In genomic region chr2:49113046-49113445, GRCh38 we compare ENCODE assay signal across 17 cellular contexts. TPM values are rescaled to one million over a fixed set of nuclear protein-coding genes. Genes with fewer than 3 reads are reported as not detected.
DNase-seq lines count a peak whose midpoint lies in the region; ATAC-seq and TF ChIP-seq lines count a peak whose summit lies in the region.
"Had no signal": no experiment of that assay in that cellular context is flagged by ENCODE, and none has a peak within 500 bp of the region (broad histone marks: within the 10 kb centered on the region; RNA-seq: fewer than 3 reads in every experiment).

No MANE protein-coding gene starts in this region.

- H3K4me1 ChIP-seq in heart right ventricle, result no peaks in the 10 kb centered on the region

- H3K4me3 ChIP-seq in heart right ventricle, result no peak overlapping the region
- H3K4me3 ChIP-seq: GM23338 had no signal

- intact Hi-C loops in Right ventricle myocardium inferior (cut with DNase I), result no loop called here
- intact Hi-C loops in heart right ventricle (cut with DNase I), result no loop called here

- WGBS in heart right ventricle, 2 donors, result 82 to 87% methylated on average over 2 of the region's 2 CpGs

- H3K27me3 ChIP-seq in heart right ventricle, result peaks cover 0 to 4% (median 0%) of the 10 kb centered on the region in 7 donors

- DNase-seq in Right ventricle myocardium inferior (ENCODE audit: missing footprints) (peak; percentile 3), heart right ventricle (no peak), NCI-H524 treated with DMSO at 0.1 percent for 48 hours (lab: John Stamatoyannopoulos, UW) (peak; percentile 94), cerebellar cortex (ENCODE audit: low spot score) (peak; percentile 79), NCI-H2171 (lab: John Stamatoyannopoulos, UW) (no peak), NCI-H2081 treated with DMSO at 0.1 percent for 48 hours (lab: John Stamatoyannopoulos, UW) (no peak)
- DNase-seq: CD8-positive, alpha-beta T cell; COR-L47; EL; GDM1; H7; IMR-90 had no signal

- H3K36me3 ChIP-seq in heart right ventricle, result no peaks in the 10 kb centered on the region

- no peak for TF ChIP-seq CTCF in heart right ventricle (IDR thresholded peaks at IDR 0.05)

- ATAC-seq in Right ventricle myocardium inferior (no peak), heart right ventricle (no peak), HG02642 (IDR thresholded peaks at IDR 0.05; ENCODE audit: poor library complexity, unreplicated experiment) (no peak)
- ATAC-seq: CD8-positive, alpha-beta T cell; GM23338 had no signal

- H3K9me3 ChIP-seq in heart right ventricle, result no peaks in the 10 kb centered on the region

- no peak overlapping the region for H3K27ac ChIP-seq in heart right ventricle

RNA-seq across cellular contexts. Expression of gene FSHR, which starts 41.3 kb away (rescaled TPM):
- 0.14 TPM for total RNA-seq in Right ventricle myocardium inferior
- under 1 TPM in 6 of 10 donors, not detected in 4; 0.17 to 0.47 (median 0.21) TPM for total RNA-seq in heart right ventricle
- polyA plus RNA-seq in heart right ventricle, result not detected
- total RNA-seq: CD8-positive, alpha-beta T cell; GM23338; H7; HT-29; IMR-90 had no signal
- polyA plus RNA-seq: BJ, CD14-positive monocyte, GM23338, IMR-90 had no signal

Comparison
In these comparisons a context has a peak if more than half of its experiments do, and no peak if none do; other contexts are left out.
1. DNase-seq: peak in Right ventricle myocardium inferior (single experiment), NCI-H524 treated with DMSO at 0.1 percent for 48 hours (single experiment) and cerebellar cortex (single experiment); none in heart right ventricle (0 of 2), NCI-H2171 (single experiment) and NCI-H2081 treated with DMSO at 0.1 percent for 48 hours (single experiment).